1 cellular context compared by ENCODE assay signal in the genomic region with DNA sequence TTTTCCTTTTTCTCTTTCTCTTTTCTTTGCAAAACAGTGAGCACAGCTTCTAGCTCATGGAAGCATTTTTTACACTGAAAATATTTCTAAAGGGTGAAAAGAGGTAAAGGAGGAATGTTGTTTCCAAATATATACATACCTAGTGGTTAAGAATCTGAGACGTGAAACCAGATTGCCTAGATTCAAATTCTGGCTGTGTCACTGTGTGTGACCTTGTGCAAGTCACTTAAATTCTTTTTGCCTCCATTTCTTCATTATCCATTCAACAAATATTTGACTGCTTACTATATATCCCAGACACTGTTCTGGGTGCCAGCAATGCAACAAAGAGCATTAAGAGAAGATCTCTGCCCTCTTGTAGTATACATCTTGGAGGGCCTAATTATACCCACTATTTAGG.
TF ChIP-seq lines count a peak whose summit lies in the region.

No MANE protein-coding gene starts in this region.

TF ChIP-seq in HepG2, 621 proteins besides CTCF, POLR2A, EP300 and RAD21:
- TF ChIP-seq ESRRA (CRISPR knock-in tag; IDR thresholded peaks at IDR 0.05; ENCODE audit: low read depth) = no peak
